Comparison of ENCODE assay signal across 23 cellular contexts in the genomic region with DNA sequence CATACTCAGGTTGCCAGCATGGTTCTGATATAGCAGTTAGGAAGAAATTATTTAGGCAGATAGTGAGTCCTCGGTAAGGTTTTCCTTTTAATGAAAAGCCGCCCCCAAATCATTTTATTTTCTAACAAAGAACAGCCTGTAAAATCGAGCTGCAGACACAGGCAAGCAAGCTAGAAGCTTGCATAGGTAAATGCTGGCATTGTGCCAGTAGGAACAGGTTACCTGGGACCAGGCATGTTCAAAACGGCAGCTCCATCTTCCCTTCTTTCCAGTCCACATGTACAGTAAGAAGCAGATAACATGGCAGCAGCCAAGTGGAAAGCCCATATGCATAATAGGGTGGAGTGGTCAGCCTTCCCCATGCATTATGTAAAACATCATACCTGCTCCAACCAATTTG.
"Had no signal": no experiment of that assay in that cellular context is flagged by ENCODE, and none has a peak within 500 bp of the region (broad histone marks: within the 10 kb centered on the region; RNA-seq: fewer than 3 reads in every experiment).

No MANE protein-coding gene starts in this region.

- FAIRE-seq: endothelial cell of umbilical vein had no signal

- H3K4me3 ChIP-seq: coronary artery, lung, prostate gland, spleen, testis, tibial nerve had no signal

- H3K27me3 ChIP-seq: spleen, testis, tibial nerve had no signal

- H3K4me1 ChIP-seq: parathyroid adenoma, prostate gland, spleen, testis, tibial nerve had no signal

- H3K79me2 ChIP-seq: parathyroid adenoma had no signal

- H3K27ac ChIP-seq: coronary artery, parathyroid adenoma, prostate gland, spleen, testis, tibial nerve had no signal

- H3K9me3 ChIP-seq: prostate gland, testis had no signal

- H3K9ac ChIP-seq: parathyroid adenoma had no signal

- DNase-seq: effector CD4-positive, alpha-beta T cell; endodermal cell; foreskin melanocyte; hippocampal formation; left colon; left ventricle myocardium superior; mesendoderm; naive B cell; occipital lobe; retina; spleen; stimulated activated CD4-positive, alpha-beta T cell treated with anti-CD3 and anti-CD28 coated beads, Interleukin-15, amount 100 ng/mL, for 24 hours; stimulated activated CD4-positive, alpha-beta T cell treated with anti-CD3 and anti-CD28 coated beads, Interleukin-1b, Interleukin-23, amount 100 ng/mL, for 48 hours; stimulated activated CD4-positive, alpha-beta T cell treated with anti-CD3 and anti-CD28 coated beads, Interleukin-4, amount 100 ng/mL, for 24 hours; stimulated activated naive B cell treated with anti-CD40 and anti-IgM and Interleukin-4, amounts not matched to agents 10 μg/mL and 1 μg/mL and 100 μg/mL, for 72 hours; stimulated activated naive CD8-positive, alpha-beta T cell treated with anti-CD3 and anti-CD28 coated beads, Interleukin-15, amount 100 ng/mL, for 72 hours; testis had no signal

- H3K36me3 ChIP-seq: prostate gland had no signal

- H2AFZ ChIP-seq: parathyroid adenoma had no signal
